Comparison of ENCODE assay signal across 1 cellular context in genomic region chr18:45940724-45941123, GRCh38.
TF ChIP-seq lines count a peak whose summit lies in the region.

No MANE protein-coding gene starts in this region.

TF ChIP-seq in GM12878, 131 proteins besides CTCF, POLR2A, EP300 and RAD21 (continued from another document):
- no peak for TF ChIP-seq ZBTB40 (IDR thresholded peaks at IDR 0.05; ENCODE audit: borderline replicate concordance)
- TF ChIP-seq BHLHE40 (IDR thresholded peaks at IDR 0.05; ENCODE audit: borderline replicate concordance in 1 of 2, low read depth in 2 of 2, low read length in 1 of 2) = no peak
- TF ChIP-seq TCF12 (IDR thresholded peaks at IDR 0.05; ENCODE audit: low read depth, low read length) = no peak
- no peak for TF ChIP-seq E2F4 (IDR thresholded peaks at IDR 0.05; ENCODE audit: low read depth, low read length)
- no peak for TF ChIP-seq E2F8 (IDR thresholded peaks at IDR 0.05; ENCODE audit: low read depth, partially characterized antibody)
